1 cellular context compared by ENCODE assay signal in the genomic region with DNA sequence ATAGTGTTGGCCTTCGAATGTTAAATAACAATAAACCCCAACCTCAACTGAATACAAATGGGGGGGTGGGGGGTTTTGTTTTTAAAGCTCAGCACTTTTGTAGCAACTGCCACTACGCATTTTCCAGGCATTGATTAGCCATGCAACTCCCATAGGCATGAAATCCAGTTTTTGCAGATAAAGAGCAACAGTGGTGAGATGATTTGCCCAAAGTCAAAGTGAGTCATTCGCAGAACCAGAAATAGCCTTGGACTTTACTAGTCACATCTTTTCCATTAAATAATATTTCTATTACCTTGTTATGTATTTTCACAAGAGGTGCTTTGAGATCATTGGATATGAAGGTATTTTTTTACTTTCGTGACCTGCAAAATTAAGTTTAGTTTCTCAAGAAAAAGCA.
TF ChIP-seq lines count a peak whose summit lies in the region.

No MANE protein-coding gene starts in this region.

TF ChIP-seq in HepG2, 621 proteins besides CTCF, POLR2A, EP300 and RAD21 (continued from another document):
- TF ChIP-seq, protein P1, sequence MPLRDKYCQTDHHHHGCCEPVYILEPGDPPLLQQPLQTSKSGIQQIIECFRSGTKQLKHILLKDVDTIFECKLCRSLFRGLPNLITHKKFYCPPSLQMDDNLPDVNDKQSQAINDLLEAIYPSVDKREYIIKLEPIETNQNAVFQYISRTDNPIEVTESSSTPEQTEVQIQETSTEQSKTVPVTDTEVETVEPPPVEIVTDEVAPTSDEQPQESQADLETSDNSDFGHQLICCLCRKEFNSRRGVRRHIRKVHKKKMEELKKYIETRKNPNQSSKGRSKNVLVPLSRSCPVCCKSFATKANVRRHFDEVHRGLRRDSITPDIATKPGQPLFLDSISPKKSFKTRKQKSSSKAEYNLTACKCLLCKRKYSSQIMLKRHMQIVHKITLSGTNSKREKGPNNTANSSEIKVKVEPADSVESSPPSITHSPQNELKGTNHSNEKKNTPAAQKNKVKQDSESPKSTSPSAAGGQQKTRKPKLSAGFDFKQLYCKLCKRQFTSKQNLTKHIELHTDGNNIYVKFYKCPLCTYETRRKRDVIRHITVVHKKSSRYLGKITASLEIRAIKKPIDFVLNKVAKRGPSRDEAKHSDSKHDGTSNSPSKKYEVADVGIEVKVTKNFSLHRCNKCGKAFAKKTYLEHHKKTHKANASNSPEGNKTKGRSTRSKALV (CRISPR knock-in tag; IDR thresholded peaks at IDR 0.05): no peak
- TF ChIP-seq BHLHE40 (IDR thresholded peaks at IDR 0.05; ENCODE audit: low read length): no peak
- TF ChIP-seq ZNF230 (CRISPR knock-in tag; IDR thresholded peaks at IDR 0.05): no peak
- TF ChIP-seq, protein P2, sequence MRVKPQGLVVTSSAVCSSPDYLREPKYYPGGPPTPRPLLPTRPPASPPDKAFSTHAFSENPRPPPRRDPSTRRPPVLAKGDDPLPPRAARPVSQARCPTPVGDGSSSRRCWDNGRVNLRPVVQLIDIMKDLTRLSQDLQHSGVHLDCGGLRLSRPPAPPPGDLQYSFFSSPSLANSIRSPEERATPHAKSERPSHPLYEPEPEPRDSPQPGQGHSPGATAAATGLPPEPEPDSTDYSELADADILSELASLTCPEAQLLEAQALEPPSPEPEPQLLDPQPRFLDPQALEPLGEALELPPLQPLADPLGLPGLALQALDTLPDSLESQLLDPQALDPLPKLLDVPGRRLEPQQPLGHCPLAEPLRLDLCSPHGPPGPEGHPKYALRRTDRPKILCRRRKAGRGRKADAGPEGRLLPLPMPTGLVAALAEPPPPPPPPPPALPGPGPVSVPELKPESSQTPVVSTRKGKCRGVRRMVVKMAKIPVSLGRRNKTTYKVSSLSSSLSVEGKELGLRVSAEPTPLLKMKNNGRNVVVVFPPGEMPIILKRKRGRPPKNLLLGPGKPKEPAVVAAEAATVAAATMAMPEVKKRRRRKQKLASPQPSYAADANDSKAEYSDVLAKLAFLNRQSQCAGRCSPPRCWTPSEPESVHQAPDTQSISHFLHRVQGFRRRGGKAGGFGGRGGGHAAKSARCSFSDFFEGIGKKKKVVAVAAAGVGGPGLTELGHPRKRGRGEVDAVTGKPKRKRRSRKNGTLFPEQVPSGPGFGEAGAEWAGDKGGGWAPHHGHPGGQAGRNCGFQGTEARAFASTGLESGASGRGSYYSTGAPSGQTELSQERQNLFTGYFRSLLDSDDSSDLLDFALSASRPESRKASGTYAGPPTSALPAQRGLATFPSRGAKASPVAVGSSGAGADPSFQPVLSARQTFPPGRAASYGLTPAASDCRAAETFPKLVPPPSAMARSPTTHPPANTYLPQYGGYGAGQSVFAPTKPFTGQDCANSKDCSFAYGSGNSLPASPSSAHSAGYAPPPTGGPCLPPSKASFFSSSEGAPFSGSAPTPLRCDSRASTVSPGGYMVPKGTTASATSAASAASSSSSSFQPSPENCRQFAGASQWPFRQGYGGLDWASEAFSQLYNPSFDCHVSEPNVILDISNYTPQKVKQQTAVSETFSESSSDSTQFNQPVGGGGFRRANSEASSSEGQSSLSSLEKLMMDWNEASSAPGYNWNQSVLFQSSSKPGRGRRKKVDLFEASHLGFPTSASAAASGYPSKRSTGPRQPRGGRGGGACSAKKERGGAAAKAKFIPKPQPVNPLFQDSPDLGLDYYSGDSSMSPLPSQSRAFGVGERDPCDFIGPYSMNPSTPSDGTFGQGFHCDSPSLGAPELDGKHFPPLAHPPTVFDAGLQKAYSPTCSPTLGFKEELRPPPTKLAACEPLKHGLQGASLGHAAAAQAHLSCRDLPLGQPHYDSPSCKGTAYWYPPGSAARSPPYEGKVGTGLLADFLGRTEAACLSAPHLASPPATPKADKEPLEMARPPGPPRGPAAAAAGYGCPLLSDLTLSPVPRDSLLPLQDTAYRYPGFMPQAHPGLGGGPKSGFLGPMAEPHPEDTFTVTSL (CRISPR knock-in tag; IDR thresholded peaks at IDR 0.05; ENCODE audit: borderline replicate concordance): no peak
- TF ChIP-seq HMG20A (CRISPR knock-in tag; IDR thresholded peaks at IDR 0.05; ENCODE audit: borderline replicate concordance): peak; percentile 43; the same call in 1 of the 2 replicates
- no peak for TF ChIP-seq KDM6A (CRISPR knock-in tag; IDR thresholded peaks at IDR 0.05; ENCODE audit: low read depth)
- TF ChIP-seq, protein P3, sequence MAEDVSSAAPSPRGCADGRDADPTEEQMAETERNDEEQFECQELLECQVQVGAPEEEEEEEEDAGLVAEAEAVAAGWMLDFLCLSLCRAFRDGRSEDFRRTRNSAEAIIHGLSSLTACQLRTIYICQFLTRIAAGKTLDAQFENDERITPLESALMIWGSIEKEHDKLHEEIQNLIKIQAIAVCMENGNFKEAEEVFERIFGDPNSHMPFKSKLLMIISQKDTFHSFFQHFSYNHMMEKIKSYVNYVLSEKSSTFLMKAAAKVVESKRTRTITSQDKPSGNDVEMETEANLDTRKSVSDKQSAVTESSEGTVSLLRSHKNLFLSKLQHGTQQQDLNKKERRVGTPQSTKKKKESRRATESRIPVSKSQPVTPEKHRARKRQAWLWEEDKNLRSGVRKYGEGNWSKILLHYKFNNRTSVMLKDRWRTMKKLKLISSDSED (CRISPR knock-in tag; IDR thresholded peaks at IDR 0.05): no peak
- TF ChIP-seq, protein P4, sequence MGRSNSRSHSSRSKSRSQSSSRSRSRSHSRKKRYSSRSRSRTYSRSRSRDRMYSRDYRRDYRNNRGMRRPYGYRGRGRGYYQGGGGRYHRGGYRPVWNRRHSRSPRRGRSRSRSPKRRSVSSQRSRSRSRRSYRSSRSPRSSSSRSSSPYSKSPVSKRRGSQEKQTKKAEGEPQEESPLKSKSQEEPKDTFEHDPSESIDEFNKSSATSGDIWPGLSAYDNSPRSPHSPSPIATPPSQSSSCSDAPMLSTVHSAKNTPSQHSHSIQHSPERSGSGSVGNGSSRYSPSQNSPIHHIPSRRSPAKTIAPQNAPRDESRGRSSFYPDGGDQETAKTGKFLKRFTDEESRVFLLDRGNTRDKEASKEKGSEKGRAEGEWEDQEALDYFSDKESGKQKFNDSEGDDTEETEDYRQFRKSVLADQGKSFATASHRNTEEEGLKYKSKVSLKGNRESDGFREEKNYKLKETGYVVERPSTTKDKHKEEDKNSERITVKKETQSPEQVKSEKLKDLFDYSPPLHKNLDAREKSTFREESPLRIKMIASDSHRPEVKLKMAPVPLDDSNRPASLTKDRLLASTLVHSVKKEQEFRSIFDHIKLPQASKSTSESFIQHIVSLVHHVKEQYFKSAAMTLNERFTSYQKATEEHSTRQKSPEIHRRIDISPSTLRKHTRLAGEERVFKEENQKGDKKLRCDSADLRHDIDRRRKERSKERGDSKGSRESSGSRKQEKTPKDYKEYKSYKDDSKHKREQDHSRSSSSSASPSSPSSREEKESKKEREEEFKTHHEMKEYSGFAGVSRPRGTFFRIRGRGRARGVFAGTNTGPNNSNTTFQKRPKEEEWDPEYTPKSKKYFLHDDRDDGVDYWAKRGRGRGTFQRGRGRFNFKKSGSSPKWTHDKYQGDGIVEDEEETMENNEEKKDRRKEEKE (IDR thresholded peaks at IDR 0.05): no peak
- TF ChIP-seq, protein P5, sequence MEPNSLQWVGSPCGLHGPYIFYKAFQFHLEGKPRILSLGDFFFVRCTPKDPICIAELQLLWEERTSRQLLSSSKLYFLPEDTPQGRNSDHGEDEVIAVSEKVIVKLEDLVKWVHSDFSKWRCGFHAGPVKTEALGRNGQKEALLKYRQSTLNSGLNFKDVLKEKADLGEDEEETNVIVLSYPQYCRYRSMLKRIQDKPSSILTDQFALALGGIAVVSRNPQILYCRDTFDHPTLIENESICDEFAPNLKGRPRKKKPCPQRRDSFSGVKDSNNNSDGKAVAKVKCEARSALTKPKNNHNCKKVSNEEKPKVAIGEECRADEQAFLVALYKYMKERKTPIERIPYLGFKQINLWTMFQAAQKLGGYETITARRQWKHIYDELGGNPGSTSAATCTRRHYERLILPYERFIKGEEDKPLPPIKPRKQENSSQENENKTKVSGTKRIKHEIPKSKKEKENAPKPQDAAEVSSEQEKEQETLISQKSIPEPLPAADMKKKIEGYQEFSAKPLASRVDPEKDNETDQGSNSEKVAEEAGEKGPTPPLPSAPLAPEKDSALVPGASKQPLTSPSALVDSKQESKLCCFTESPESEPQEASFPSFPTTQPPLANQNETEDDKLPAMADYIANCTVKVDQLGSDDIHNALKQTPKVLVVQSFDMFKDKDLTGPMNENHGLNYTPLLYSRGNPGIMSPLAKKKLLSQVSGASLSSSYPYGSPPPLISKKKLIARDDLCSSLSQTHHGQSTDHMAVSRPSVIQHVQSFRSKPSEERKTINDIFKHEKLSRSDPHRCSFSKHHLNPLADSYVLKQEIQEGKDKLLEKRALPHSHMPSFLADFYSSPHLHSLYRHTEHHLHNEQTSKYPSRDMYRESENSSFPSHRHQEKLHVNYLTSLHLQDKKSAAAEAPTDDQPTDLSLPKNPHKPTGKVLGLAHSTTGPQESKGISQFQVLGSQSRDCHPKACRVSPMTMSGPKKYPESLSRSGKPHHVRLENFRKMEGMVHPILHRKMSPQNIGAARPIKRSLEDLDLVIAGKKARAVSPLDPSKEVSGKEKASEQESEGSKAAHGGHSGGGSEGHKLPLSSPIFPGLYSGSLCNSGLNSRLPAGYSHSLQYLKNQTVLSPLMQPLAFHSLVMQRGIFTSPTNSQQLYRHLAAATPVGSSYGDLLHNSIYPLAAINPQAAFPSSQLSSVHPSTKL (CRISPR knock-in tag; IDR thresholded peaks at IDR 0.05): peak; percentile 13; the same call in 1 of the 2 replicates
- no peak for TF ChIP-seq IRF2 (CRISPR knock-in tag; IDR thresholded peaks at IDR 0.05)
- no peak for TF ChIP-seq PAF1 (CRISPR knock-in tag; IDR thresholded peaks at IDR 0.05)
- TF ChIP-seq, protein P6, sequence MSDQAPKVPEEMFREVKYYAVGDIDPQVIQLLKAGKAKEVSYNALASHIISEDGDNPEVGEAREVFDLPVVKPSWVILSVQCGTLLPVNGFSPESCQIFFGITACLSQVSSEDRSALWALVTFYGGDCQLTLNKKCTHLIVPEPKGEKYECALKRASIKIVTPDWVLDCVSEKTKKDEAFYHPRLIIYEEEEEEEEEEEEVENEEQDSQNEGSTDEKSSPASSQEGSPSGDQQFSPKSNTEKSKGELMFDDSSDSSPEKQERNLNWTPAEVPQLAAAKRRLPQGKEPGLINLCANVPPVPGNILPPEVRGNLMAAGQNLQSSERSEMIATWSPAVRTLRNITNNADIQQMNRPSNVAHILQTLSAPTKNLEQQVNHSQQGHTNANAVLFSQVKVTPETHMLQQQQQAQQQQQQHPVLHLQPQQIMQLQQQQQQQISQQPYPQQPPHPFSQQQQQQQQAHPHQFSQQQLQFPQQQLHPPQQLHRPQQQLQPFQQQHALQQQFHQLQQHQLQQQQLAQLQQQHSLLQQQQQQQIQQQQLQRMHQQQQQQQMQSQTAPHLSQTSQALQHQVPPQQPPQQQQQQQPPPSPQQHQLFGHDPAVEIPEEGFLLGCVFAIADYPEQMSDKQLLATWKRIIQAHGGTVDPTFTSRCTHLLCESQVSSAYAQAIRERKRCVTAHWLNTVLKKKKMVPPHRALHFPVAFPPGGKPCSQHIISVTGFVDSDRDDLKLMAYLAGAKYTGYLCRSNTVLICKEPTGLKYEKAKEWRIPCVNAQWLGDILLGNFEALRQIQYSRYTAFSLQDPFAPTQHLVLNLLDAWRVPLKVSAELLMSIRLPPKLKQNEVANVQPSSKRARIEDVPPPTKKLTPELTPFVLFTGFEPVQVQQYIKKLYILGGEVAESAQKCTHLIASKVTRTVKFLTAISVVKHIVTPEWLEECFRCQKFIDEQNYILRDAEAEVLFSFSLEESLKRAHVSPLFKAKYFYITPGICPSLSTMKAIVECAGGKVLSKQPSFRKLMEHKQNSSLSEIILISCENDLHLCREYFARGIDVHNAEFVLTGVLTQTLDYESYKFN (CRISPR knock-in tag; conservative IDR thresholded peaks at IDR 0.05): 0 out of 2 replicates have a peak, but pooled peaks have one; percentile 5
- TF ChIP-seq FOSL2 (CRISPR knock-in tag; IDR thresholded peaks at IDR 0.05): peak; percentile 72
- TF ChIP-seq POLR2AphosphoS2 (IDR thresholded peaks at IDR 0.05; ENCODE audit: low read depth, low read length): no peak
- TF ChIP-seq SPEN (CRISPR knock-in tag; IDR thresholded peaks at IDR 0.05; ENCODE audit: low read depth): no peak
TF ChIP-seq in HepG2: peak in this region for 8.
